Comparison of ENCODE assay signal across 19 cellular contexts in genomic region chr21:28482657-28483056, GRCh38.
"Had no signal": no experiment of that assay in that cellular context is flagged by ENCODE, and none has a peak within 500 bp of the region (broad histone marks: within the 10 kb centered on the region; RNA-seq: fewer than 3 reads in every experiment).

No MANE protein-coding gene starts in this region.

- H3K36me3 ChIP-seq: ascending aorta, tibial artery had no signal

- H3K27me3 ChIP-seq: ascending aorta, dorsolateral prefrontal cortex, tibial artery had no signal

- H3K9me3 ChIP-seq: ascending aorta, tibial artery had no signal

- H3K4me1 ChIP-seq: ascending aorta had no signal

- H3K4me3 ChIP-seq: ascending aorta, dorsolateral prefrontal cortex, tibial artery had no signal

- ATAC-seq: activated T-cell treated with anti-CD3 and anti-CD28 coated beads, Interleukin-2, amount 50 U/mL, for 72 hours had no signal

- DNase-seq: activated CD4-positive, alpha-beta T cell treated with anti-CD3 and anti-CD28 coated beads, Interleukin-2, amount 50 U/mL, for 4 hours; activated effector memory CD4-positive, alpha-beta T cell treated with anti-CD3 and anti-CD28 coated beads, Interleukin-2, amount 50 U/mL, for 16 hours; activated naive CD4-positive, alpha-beta T cell treated with anti-CD3 and anti-CD28 coated beads, Interleukin-2, amount 50 U/mL, for 16 hours; activated T-cell treated with anti-CD3 and anti-CD28 coated beads, Interleukin-2, amount 50 U/mL, for 72 hours; caudate nucleus; dorsolateral prefrontal cortex; mammary epithelial cell; midbrain; nucleus accumbens; stimulated activated CD4-positive, alpha-beta T cell treated with anti-CD3 and anti-CD28 coated beads, Interleukin-12 subunit alpha, Interleukin-12 subunit beta, amount 100 ng/mL, for 4 hours; stimulated activated CD4-positive, alpha-beta T cell treated with anti-CD3 and anti-CD28 coated beads, Interleukin-2, amount 100 ng/mL, for 24 hours; stimulated activated naive CD4-positive, alpha-beta T cell treated with Interleukin-2 at 50 U/mL for 16 hours; tibial artery had no signal

- H3K27ac ChIP-seq: dorsolateral prefrontal cortex, epithelial cell of prostate, tibial artery had no signal

- FAIRE-seq: colon, frontal cortex, keratinocyte, TTC549 had no signal
